Comparison of ENCODE assay signal across 11 cellular contexts in genomic region chr12:130169924-130170323, GRCh38. TPM values are rescaled to one million over a fixed set of nuclear protein-coding genes. Genes with fewer than 3 reads are reported as not detected.
"Had no signal": no experiment of that assay in that cellular context is flagged by ENCODE, and none has a peak within 500 bp of the region (broad histone marks: within the 10 kb centered on the region; RNA-seq: fewer than 3 reads in every experiment).

No MANE protein-coding gene starts in this region.

- H3K9ac ChIP-seq: GM23248 had no signal

- H3K27ac ChIP-seq: GM23248 had no signal

- H3K27ac Mint-ChIP-seq: GM23338, H9, HFFc6 had no signal

- FAIRE-seq: H1, H54 had no signal

- H3K9me3 Mint-ChIP-seq: H9 had no signal

- DNase-seq: GM23248, GOT3, H7, H9, HCEC 1CT, HFFc6 had no signal

- ATAC-seq: GM23338, HCT116 had no signal

- H2AFZ ChIP-seq: GM23248, GM23338 had no signal

- H3K4me2 ChIP-seq: GM23338 had no signal

- H3K4me1 Mint-ChIP-seq: GM23338 had no signal

- H3K9me3 ChIP-seq: HAP-1 had no signal

- H3K36me3 ChIP-seq: HAP-1 had no signal

- H3K4me3 ChIP-seq: GM23248, GM23338, HAP-1 had no signal

- H3K4me3 Mint-ChIP-seq: GM23338, H9, HFFc6 had no signal

RNA-seq across cellular contexts. Expression of gene FZD10, which starts 7.7 kb away (rescaled TPM):
- total RNA-seq: GM23248, HFFc6 had no signal
- polyA plus RNA-seq: GM23248 had no signal
